Comparison of ENCODE assay signal across 8 cellular contexts in the genomic region with DNA sequence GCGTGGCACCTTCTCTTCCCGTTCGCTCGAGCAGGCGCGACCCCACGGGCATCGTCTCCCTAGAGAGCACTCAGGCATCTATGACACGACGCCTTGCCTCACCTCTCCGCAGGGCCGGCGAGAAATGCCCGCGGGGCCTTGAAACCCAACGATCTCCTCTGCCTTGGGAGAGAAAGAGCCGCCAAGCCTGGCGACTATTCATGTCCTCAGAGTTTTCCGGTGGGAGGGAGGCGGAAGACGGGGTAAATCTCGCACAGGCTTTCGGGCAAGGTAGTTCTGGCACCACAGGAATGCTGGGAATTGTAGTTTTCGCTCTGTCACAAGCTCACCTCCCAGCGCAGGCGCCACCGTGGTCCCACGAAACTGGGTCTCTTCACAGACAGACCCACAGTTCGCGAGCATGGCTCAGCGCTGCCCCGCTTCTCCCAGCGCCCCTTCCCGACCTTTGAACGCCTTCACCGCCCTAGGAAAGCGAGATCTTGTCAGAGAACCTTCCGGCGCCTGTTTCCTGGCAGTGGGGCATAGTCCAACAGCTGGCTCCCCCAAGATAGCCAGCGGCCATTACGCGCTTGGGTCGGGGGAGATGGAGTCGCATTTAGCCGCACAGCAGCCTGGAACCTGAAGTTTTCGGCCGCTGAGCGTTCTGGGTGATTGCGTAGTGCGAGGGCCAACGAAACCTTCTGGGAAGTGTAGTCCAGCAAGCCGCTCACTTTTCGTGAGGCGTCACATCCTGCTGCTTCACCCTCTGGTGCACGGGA. TPM values are rescaled to one million over a fixed set of nuclear protein-coding genes. Genes with fewer than 3 reads are reported as not detected.
A peak's percentile ranks its signal among the peaks of the same experiment; 100 is the strongest.
DNase-seq lines count a peak whose midpoint lies in the region; TF ChIP-seq lines count a peak whose summit lies in the region.

A gene with protein sequence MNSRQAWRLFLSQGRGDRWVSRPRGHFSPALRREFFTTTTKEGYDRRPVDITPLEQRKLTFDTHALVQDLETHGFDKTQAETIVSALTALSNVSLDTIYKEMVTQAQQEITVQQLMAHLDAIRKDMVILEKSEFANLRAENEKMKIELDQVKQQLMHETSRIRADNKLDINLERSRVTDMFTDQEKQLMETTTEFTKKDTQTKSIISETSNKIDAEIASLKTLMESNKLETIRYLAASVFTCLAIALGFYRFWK (minus strand): TSS at position 597 of the 758 bp plus-strand sequence. CDS start 395 bp downstream, at position 202.

- no peaks in the 10 kb centered on the region for H3K27me3 ChIP-seq in neuron (ENCODE audit: insufficient read depth, low read length)
- H3K27me3 ChIP-seq in subcutaneous abdominal adipose tissue (ENCODE audit: control insufficient read depth in 5 of 5, insufficient read depth in 4 of 5, low read length in 5 of 5), result no peaks in the 10 kb centered on the region

- peak; percentile 94 for DNase-seq in GM03348 (ENCODE audit: low spot score)
- DNase-seq in HEK293T (ENCODE audit: extremely low spot score), result peak; percentile 91
- DNase-seq in MV-4-11 (lab: John Stamatoyannopoulos, UW), result peak; percentile 96
- DNase-seq in SK-MEL-5 (ENCODE audit: low read depth, low spot score), result peak; percentile 96
- DNase-seq in activated naive CD4-positive, alpha-beta T cell treated with Interleukin-2 at 50 U/mL for 16 hours, result peak; percentile 94
- peak; percentile 98 for DNase-seq in foreskin melanocyte

- H3K9me3 ChIP-seq in neuron (ENCODE audit: low read length) (no peaks in the 10 kb centered on the region), subcutaneous abdominal adipose tissue (ENCODE audit: control insufficient read depth in 5 of 5, low read length in 5 of 5) (no peaks in the 10 kb centered on the region)

- in situ Hi-C loops in SK-MEL-5 (cut with HindIII; ENCODE audit: low pct_unique_long_range_greater_than_20kb, low sequenced_read_pairs), result no loop called here

- H3K9ac ChIP-seq in subcutaneous abdominal adipose tissue (ENCODE audit: low read length in 5 of 5), result peak within 1 kb of the TSS; percentile 80 to 99 (median 95)

- CTCF ChIA-PET in HEK293T (lab: Yijun Ruan, JAX), result no interaction called here

- POLR2A ChIA-PET in HEK293T (lab: Yijun Ruan, JAX), result interaction anchor here (0.6 to 1.4 kb wide), 22 partner anchors 9 to 555 kb away, joined by 3 to 12 read pairs (median 4); a partner anchor contains a TSS

- H3K27ac ChIP-seq in subcutaneous abdominal adipose tissue (ENCODE audit: low read depth, low read length), result peak within 1 kb of the TSS; percentile 97

- no peaks in the 10 kb centered on the region for H3K36me3 ChIP-seq in neuron (ENCODE audit: insufficient read depth, low read length)
- no peaks in the 10 kb centered on the region for H3K36me3 ChIP-seq in subcutaneous abdominal adipose tissue (ENCODE audit: control insufficient read depth in 5 of 5, insufficient read depth in 5 of 5, low read length in 5 of 5)

- peak within 1 kb of the TSS; percentile 88 for H2AFZ ChIP-seq in neuron (ENCODE audit: low read depth, low read length)

- peaks cover 31% of the 10 kb centered on the region for H3K4me1 ChIP-seq in neuron (ENCODE audit: insufficient read depth, low read length)
- peaks cover 6 to 42% (median 39%) of the 10 kb centered on the region in 5 donors for H3K4me1 ChIP-seq in subcutaneous abdominal adipose tissue (ENCODE audit: control insufficient read depth in 5 of 5, insufficient read depth in 5 of 5, low read length in 5 of 5)

- H3K4me3 ChIP-seq in neuron (ENCODE audit: low read length) (peak within 1 kb of the TSS; percentile 70), subcutaneous abdominal adipose tissue (ENCODE audit: low read depth in 1 of 5, low read length in 5 of 5) (peak within 1 kb of the TSS; percentile 82 to 97 (median 91))

TF ChIP-seq in HEK293T, 16 proteins besides CTCF, POLR2A, EP300 and RAD21:
- no peak for TF ChIP-seq FOXK2 (IDR thresholded peaks at IDR 0.05)
- peak; percentile 71 for TF ChIP-seq ELF4 (IDR thresholded peaks at IDR 0.05)
- no peak for TF ChIP-seq ZNF384 (IDR thresholded peaks at IDR 0.05)
- peak; percentile 78 for TF ChIP-seq SUZ12 (IDR thresholded peaks at IDR 0.05)
- no peak for TF ChIP-seq NFRKB (IDR thresholded peaks at IDR 0.05)
- no peak for TF ChIP-seq CTBP1 (IDR thresholded peaks at IDR 0.05; ENCODE audit: borderline replicate concordance)
- TF ChIP-seq L3MBTL2 (conservative IDR thresholded peaks at IDR 0.05), result peak; percentile 72

RNA-seq across cellular contexts. Expression of the gene that starts here (rescaled TPM):
- 46.9 and 47.2 TPM in 2 replicates for total RNA-seq in SK-MEL-5 (2014; rRNA removed; shearing (Covaris generic))
- 26.1 and 27.5 TPM in 2 replicates for polyA plus RNA-seq in SK-MEL-5 (2015; cell fraction: cytosol; rRNA removed)
- 22.0 and 38.8 TPM in 2 replicates for polyA plus RNA-seq in SK-MEL-5 (2015; cell fraction: nucleus; rRNA removed)

Comparison
In these comparisons a context has a peak if more than half of its experiments do, and no peak if none do; other contexts are left out.
1. Peak in every context shown above with its lines: DNase-seq, H3K4me3 ChIP-seq and H3K27ac ChIP-seq.